Comparison of ENCODE assay signal across 16 cellular contexts in genomic region chr2:191636586-191636985, GRCh38. TPM values are rescaled to one million over a fixed set of nuclear protein-coding genes. Genes with fewer than 3 reads are reported as not detected.
DNase-seq lines count a peak whose midpoint lies in the region; ATAC-seq and TF ChIP-seq lines count a peak whose summit lies in the region.
"Had no signal": no experiment of that assay in that cellular context is flagged by ENCODE, and none has a peak within 500 bp of the region (broad histone marks: within the 10 kb centered on the region; RNA-seq: fewer than 3 reads in every experiment).

No MANE protein-coding gene starts in this region.

- peak overlapping the region; percentile 99 for H3K27ac ChIP-seq in osteoblast (ENCODE audit: low read depth, low read length)

- no peak for TF ChIP-seq CTCF in HFFc6 (IDR thresholded peaks at IDR 0.05)
- TF ChIP-seq CTCF in osteoblast (IDR thresholded peaks at IDR 0.05; ENCODE audit: extremely low read depth, low read depth, low read length) = no peak

- H3K4me3 Mint-ChIP-seq in T-helper 1 cell treated with Interleukin-12 subunit alpha and Interleukin-12 subunit beta and Interleukin-4 antibody, amounts not matched to agents 30 μg/mL and 1 μg/mL, for 36 hours = peak overlapping the region; percentile 26
- H3K4me3 Mint-ChIP-seq in HFFc6 = peak overlapping the region; percentile 63
- peak overlapping the region; percentile 75 for H3K4me3 Mint-ChIP-seq in activated naive CD8-positive, alpha-beta T cell treated with anti-CD3 and anti-CD28 coated beads, Interleukin-2, amount 10 ng/mL, durations not matched to agents 7 days and 5 days
- H3K4me3 Mint-ChIP-seq: CD8-positive, alpha-beta T cell; memory B cell had no signal

- no peaks in the 10 kb centered on the region for H3K36me3 ChIP-seq in osteoblast (ENCODE audit: insufficient read depth, low read length)

- H3K4me1 ChIP-seq in osteoblast (ENCODE audit: insufficient read depth, low read length) = peaks cover 52% of the 10 kb centered on the region

- peaks cover 52% of the 10 kb centered on the region for H3K4me1 Mint-ChIP-seq in T-helper 1 cell treated with Interleukin-12 subunit alpha and Interleukin-12 subunit beta and Interleukin-4 antibody, amounts not matched to agents 30 μg/mL and 1 μg/mL, for 36 hours (ENCODE audit: low read depth)
- H3K4me1 Mint-ChIP-seq in HFFc6 (ENCODE audit: low read depth) = peaks cover 73% of the 10 kb centered on the region
- H3K4me1 Mint-ChIP-seq in activated naive CD8-positive, alpha-beta T cell treated with anti-CD3 and anti-CD28 coated beads, Interleukin-2, amount 10 ng/mL, durations not matched to agents 7 days and 5 days = peaks cover 54% of the 10 kb centered on the region

- peak overlapping the region; percentile 89 for H3K27ac Mint-ChIP-seq in T-helper 1 cell treated with Interleukin-12 subunit alpha and Interleukin-12 subunit beta and Interleukin-4 antibody, amounts not matched to agents 30 μg/mL and 1 μg/mL, for 36 hours
- H3K27ac Mint-ChIP-seq in HFFc6 = peak overlapping the region; percentile 85
- H3K27ac Mint-ChIP-seq in activated naive CD8-positive, alpha-beta T cell treated with anti-CD3 and anti-CD28 coated beads, Interleukin-2, amount 10 ng/mL, durations not matched to agents 7 days and 5 days = peak overlapping the region; percentile 24

- peaks cover 5% of the 10 kb centered on the region for H3K27me3 Mint-ChIP-seq in T-helper 1 cell treated with Interleukin-12 subunit alpha and Interleukin-12 subunit beta and Interleukin-4 antibody, amounts not matched to agents 30 μg/mL and 1 μg/mL, for 36 hours (ENCODE audit: low read depth)
- H3K27me3 Mint-ChIP-seq in HFFc6 (ENCODE audit: insufficient read depth) = no peaks in the 10 kb centered on the region
- H3K27me3 Mint-ChIP-seq in activated naive CD8-positive, alpha-beta T cell treated with anti-CD3 and anti-CD28 coated beads, Interleukin-2, amount 10 ng/mL, durations not matched to agents 7 days and 5 days = no peaks in the 10 kb centered on the region
- H3K27me3 Mint-ChIP-seq: memory B cell had no signal

- H3K27me3 ChIP-seq in osteoblast (ENCODE audit: insufficient read depth, low read length) = no peaks in the 10 kb centered on the region

- H3K4me2 ChIP-seq in osteoblast (ENCODE audit: insufficient read depth, low read length) = peak overlapping the region; percentile 88

- no peaks in the 10 kb centered on the region for H4K20me1 ChIP-seq in osteoblast (ENCODE audit: insufficient read depth, low read length)

- no peak for ATAC-seq in activated naive CD8-positive, alpha-beta T cell treated with anti-CD3 and anti-CD28 coated beads, Interleukin-2, amount 10 ng/mL, durations not matched to agents 7 days and 5 days (ENCODE audit: low read depth)
- ATAC-seq in HG03439 (IDR thresholded peaks at IDR 0.05; ENCODE audit: unreplicated experiment) = no peak
- ATAC-seq: CD8-positive, alpha-beta T cell had no signal

- peaks cover 1% of the 10 kb centered on the region for H3K36me3 Mint-ChIP-seq in T-helper 1 cell treated with Interleukin-12 subunit alpha and Interleukin-12 subunit beta and Interleukin-4 antibody, amounts not matched to agents 30 μg/mL and 1 μg/mL, for 36 hours (ENCODE audit: low read depth)
- H3K36me3 Mint-ChIP-seq in HFFc6 (ENCODE audit: low read depth) = no peaks in the 10 kb centered on the region
- peaks cover 5% of the 10 kb centered on the region for H3K36me3 Mint-ChIP-seq in activated naive CD8-positive, alpha-beta T cell treated with anti-CD3 and anti-CD28 coated beads, Interleukin-2, amount 10 ng/mL, durations not matched to agents 7 days and 5 days
- H3K36me3 Mint-ChIP-seq: CD8-positive, alpha-beta T cell; memory B cell had no signal

- H2AFZ ChIP-seq in osteoblast (ENCODE audit: low read length) = no peak overlapping the region

- POLR2A ChIA-PET in activated naive CD8-positive, alpha-beta T cell treated with anti-CD3 and anti-CD28 coated beads, Interleukin-2, amount 10 ng/mL, durations not matched to agents 7 days and 5 days (lab: Charles Lee) = interaction anchor here (1.1 to 9.5 kb wide), 5 partner anchors 8 to 53 kb away, joined by 3 to 234 read pairs (median 4); partner anchors contain the start of gene NABP1

- no peaks in the 10 kb centered on the region for H3K79me2 ChIP-seq in osteoblast (ENCODE audit: insufficient read depth, low read length)

- DNase-seq in T-helper 1 cell (no peak), HFFc6 (no peak), osteoblast (ENCODE audit: insufficient read length, low spot score, missing footprints) (no peak), SIG-M5 (lab: John Stamatoyannopoulos, UW) (no peak), GOT3 (lab: John Stamatoyannopoulos, UW) (no peak)
- DNase-seq in activated naive CD8-positive, alpha-beta T cell treated with anti-CD3 and anti-CD28 coated beads, Interleukin-2, amount 10 ng/mL, durations not matched to agents 7 days and 5 days = no peak
- DNase-seq: activated CD4-positive, alpha-beta T cell treated with anti-CD3 and anti-CD28 coated beads for 48 hours; activated T-cell treated with anti-CD3 and anti-CD28 coated beads for 4 hours; CD8-positive, alpha-beta T cell; glutamatergic neuron; NCI-H2029; NCI-H526; stimulated activated CD4-positive, alpha-beta T cell treated with anti-CD3 and anti-CD28 coated beads, Interleukin-4, amount 100 ng/mL, for 24 hours had no signal

- H3K9me3 ChIP-seq in osteoblast (ENCODE audit: low read depth, low read length) = no peaks in the 10 kb centered on the region

- H3K9me3 Mint-ChIP-seq in T-helper 1 cell treated with Interleukin-12 subunit alpha and Interleukin-12 subunit beta and Interleukin-4 antibody, amounts not matched to agents 30 μg/mL and 1 μg/mL, for 36 hours = no peaks in the 10 kb centered on the region
- H3K9me3 Mint-ChIP-seq in HFFc6 = no peaks in the 10 kb centered on the region
- H3K9me3 Mint-ChIP-seq in activated naive CD8-positive, alpha-beta T cell treated with anti-CD3 and anti-CD28 coated beads, Interleukin-2, amount 10 ng/mL, durations not matched to agents 7 days and 5 days = no peaks in the 10 kb centered on the region
- H3K9me3 Mint-ChIP-seq: CD8-positive, alpha-beta T cell; memory B cell had no signal

- no peak overlapping the region for H3K4me3 ChIP-seq in osteoblast (ENCODE audit: insufficient read depth, low read length)

RNA-seq across cellular contexts. Expression of gene NABP1, which starts 41.4 kb away (rescaled TPM):
- 100 to 1,000 TPM in 5 of 6 experiments, 10 to 100 TPM in 1; 95.9 to 121 (median 109) TPM for total RNA-seq in HFFc6 (2021; fragmentation: NEBNext Ultra II Directional; extraction: Animal tissue kit (Norgen Biotek cat#: 25700))
- total RNA-seq in activated naive CD8-positive, alpha-beta T cell treated with anti-CD3 and anti-CD28 coated beads, Interleukin-2, amount 10 ng/mL, durations not matched to agents 7 days and 5 days = 10 to 100 TPM; 72.6 to 75.9 TPM
- 72.0 and 80.2 TPM in 2 replicates for total RNA-seq in osteoblast

Comparison
In these comparisons a context has a peak if more than half of its experiments do, and no peak if none do; other contexts are left out.
1. H3K27ac Mint-ChIP-seq: peak in every context shown above with its lines; median percentile 89 in T-helper 1 cell treated with Interleukin-12 subunit alpha and Interleukin-12 subunit beta and Interleukin-4 antibody, amounts not matched to agents 30 μg/mL and 1 μg/mL, for 36 hours; 85 in HFFc6; 24 in activated naive CD8-positive, alpha-beta T cell treated with anti-CD3 and anti-CD28 coated beads, Interleukin-2, amount 10 ng/mL, durations not matched to agents 7 days and 5 days.